Comparison of ENCODE assay signal across 1 cellular context in the genomic region with DNA sequence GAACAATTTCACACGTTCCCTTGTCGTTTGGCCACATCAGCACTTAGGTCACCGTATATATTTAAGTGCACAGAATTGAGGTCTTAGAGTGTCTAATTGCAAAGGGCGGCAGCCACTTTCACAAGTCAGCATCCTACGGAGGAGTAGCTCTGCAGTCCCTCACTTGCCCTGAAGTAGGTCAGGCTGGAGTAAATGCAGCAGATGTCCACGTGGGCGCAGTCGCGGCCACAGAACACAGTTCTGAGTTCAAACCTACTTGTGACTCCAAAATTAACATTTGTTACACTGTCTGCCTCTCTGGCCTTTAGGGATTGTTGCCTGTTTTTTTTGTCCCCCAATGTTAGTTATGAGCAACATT.
TF ChIP-seq lines count a peak whose summit lies in the region.

No MANE protein-coding gene starts in this region.

TF ChIP-seq in GM12878, 131 proteins besides CTCF, POLR2A, EP300 and RAD21 (continued from another document):
- no peak for TF ChIP-seq RUNX3 (IDR thresholded peaks at IDR 0.05; ENCODE audit: low read length)
- TF ChIP-seq RCOR1 (conservative IDR thresholded peaks at IDR 0.05; ENCODE audit: low read depth, low read length), result no peak
- TF ChIP-seq CEBPZ (IDR thresholded peaks at IDR 0.05; ENCODE audit: low read depth, low read length), result no peak
- TF ChIP-seq ZNF622 (IDR thresholded peaks at IDR 0.05), result no peak
